Comparison of ENCODE assay signal across 14 cellular contexts in genomic region chr13:32038353-32038752, GRCh38.
"Had no signal": no experiment of that assay in that cellular context is flagged by ENCODE, and none has a peak within 500 bp of the region (broad histone marks: within the 10 kb centered on the region; RNA-seq: fewer than 3 reads in every experiment).

No MANE protein-coding gene starts in this region.

- DNase-seq: activated CD4-positive, alpha-beta T cell treated with anti-CD3 and anti-CD28 coated beads, Interleukin-2, amount 50 U/mL, for 4 hours; activated naive CD4-positive, alpha-beta T cell treated with anti-CD3 and anti-CD28 coated beads, Interleukin-2, amount 50 U/mL, for 16 hours; erythroblast; heart right ventricle; left colon; lower lobe of right lung; ovary; right lobe of liver; T-helper 2 cell; upper lobe of right lung had no signal

- H3K9me3 Mint-ChIP-seq: neural progenitor cell; stimulated activated naive CD8-positive, alpha-beta T cell treated with anti-CD3 and anti-CD28 coated beads, Interleukin-15, Interleukin-2, amounts not matched to agents 100 ng/mL and 50 ng/mL, for 24 hours had no signal

- H3K27ac ChIP-seq: cardiac muscle cell, gastroesophageal sphincter, lower lobe of right lung, neural progenitor cell, ovary, right lobe of liver, upper lobe of right lung had no signal

- H3K4me3 ChIP-seq: cardiac muscle cell, gastroesophageal sphincter, heart right ventricle, lower lobe of right lung, neural progenitor cell, ovary, right lobe of liver, upper lobe of right lung had no signal

- H3K4me3 Mint-ChIP-seq: neural progenitor cell; stimulated activated naive CD8-positive, alpha-beta T cell treated with anti-CD3 and anti-CD28 coated beads, Interleukin-15, Interleukin-2, amounts not matched to agents 100 ng/mL and 50 ng/mL, for 24 hours had no signal

- H3K9me3 ChIP-seq: gastroesophageal sphincter, heart right ventricle, lower lobe of right lung, ovary, right lobe of liver, upper lobe of right lung had no signal

- H3K27ac Mint-ChIP-seq: neural progenitor cell; stimulated activated naive CD8-positive, alpha-beta T cell treated with anti-CD3 and anti-CD28 coated beads, Interleukin-15, Interleukin-2, amounts not matched to agents 100 ng/mL and 50 ng/mL, for 24 hours had no signal

- H3K36me3 Mint-ChIP-seq: neural progenitor cell had no signal

- H3K36me3 ChIP-seq: cardiac muscle cell, gastroesophageal sphincter, lower lobe of right lung, neural progenitor cell, ovary, right lobe of liver, upper lobe of right lung had no signal

- H3K4me1 ChIP-seq: gastroesophageal sphincter had no signal

- H3K4me1 Mint-ChIP-seq: neural progenitor cell had no signal

- H3K27me3 ChIP-seq: gastroesophageal sphincter, heart right ventricle, neural progenitor cell, ovary, right lobe of liver, upper lobe of right lung had no signal
